In the genomic region with DNA sequence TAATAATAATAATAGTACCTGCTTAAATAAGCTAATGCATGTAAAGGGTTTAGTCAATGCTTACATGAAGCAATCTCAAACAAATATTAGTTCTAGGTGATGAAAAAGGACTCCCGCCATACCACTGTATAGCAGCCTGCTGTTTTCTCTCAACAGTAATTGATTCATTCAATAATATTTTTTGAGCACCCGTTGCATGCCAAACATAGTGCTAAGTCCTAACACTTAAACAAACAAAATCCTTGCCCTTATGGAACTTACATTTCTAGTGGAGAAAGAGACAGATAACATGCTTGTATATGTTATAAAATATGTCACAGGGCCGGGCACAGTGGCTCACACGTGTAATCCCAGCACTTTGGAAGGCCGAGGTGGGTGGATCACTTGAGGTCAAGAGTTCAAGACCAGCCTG, we compare ENCODE assay signal across 20 cellular contexts.
DNase-seq lines count a peak whose midpoint lies in the region; ATAC-seq, FAIRE-seq and TF ChIP-seq lines count a peak whose summit lies in the region.
"Had no signal": no experiment of that assay in that cellular context is flagged by ENCODE, and none has a peak within 500 bp of the region (broad histone marks: within the 10 kb centered on the region; RNA-seq: fewer than 3 reads in every experiment).

No MANE protein-coding gene starts in this region.

- H3K27ac ChIP-seq in endodermal cell (ENCODE audit: low read depth, low read length), result no peak overlapping the region
- no peak overlapping the region for H3K27ac ChIP-seq in small intestine (ENCODE audit: low read depth in 1 of 2, low read length in 1 of 2)
- H3K27ac ChIP-seq: BLaER1, C4-2B, GM23248 had no signal

- H3K36me3 ChIP-seq in endodermal cell (ENCODE audit: control insufficient read depth, insufficient read depth, low read length), result no peaks in the 10 kb centered on the region
- H3K36me3 ChIP-seq in small intestine (ENCODE audit: control insufficient read depth in 2 of 2, insufficient read depth in 2 of 2, low read length in 2 of 2), result no peaks in the 10 kb centered on the region
- no peaks in the 10 kb centered on the region for H3K36me3 ChIP-seq in BE2C
- H3K36me3 ChIP-seq: BLaER1 had no signal

- H3K27me3 Mint-ChIP-seq in endodermal cell (ENCODE audit: insufficient read depth), result no peaks in the 10 kb centered on the region
- H3K27me3 Mint-ChIP-seq in type B pancreatic cell, result no peaks in the 10 kb centered on the region
- H3K27me3 Mint-ChIP-seq: CD4-positive, CD25-positive, alpha-beta regulatory T cell had no signal

- H3K27ac Mint-ChIP-seq in endodermal cell, result no peak overlapping the region
- H3K27ac Mint-ChIP-seq in type B pancreatic cell, result peak overlapping the region; percentile 48
- H3K27ac Mint-ChIP-seq: CD4-positive, CD25-positive, alpha-beta regulatory T cell; CD8-positive, alpha-beta T cell had no signal

- H3K9ac ChIP-seq in endodermal cell (ENCODE audit: extremely low read depth, low read length, poor library complexity, severe bottlenecking), result no peak overlapping the region
- H3K9ac ChIP-seq: BLaER1, GM23248 had no signal

- H3K4me1 ChIP-seq in endodermal cell (ENCODE audit: control insufficient read depth, insufficient read depth, low read length), result peaks cover 17% of the 10 kb centered on the region
- no peaks in the 10 kb centered on the region for H3K4me1 ChIP-seq in small intestine (ENCODE audit: control insufficient read depth in 2 of 2, insufficient read depth in 1 of 2, low read depth in 1 of 2, low read length in 1 of 2)
- H3K4me1 ChIP-seq in BE2C, result peaks cover 4% of the 10 kb centered on the region

- WGBS in endodermal cell (ENCODE audit: insufficient coverage in 1 of 2, insufficient read length in 1 of 2), 2 experiments, result 93% methylated on average over 5 of the region's 5 CpGs; no CpG with 5 or more reads in 1 of the 2 experiments
- 20 to 50% (median 47%) methylated on average over 5 of the region's 5 CpGs for WGBS in small intestine, 3 donors

- H3K9me3 ChIP-seq in endodermal cell (ENCODE audit: control insufficient read depth, low read length), result no peaks in the 10 kb centered on the region
- no peaks in the 10 kb centered on the region for H3K9me3 ChIP-seq in small intestine (ENCODE audit: control insufficient read depth, low read depth)
- no peaks in the 10 kb centered on the region for H3K9me3 ChIP-seq in BE2C
- H3K9me3 ChIP-seq: BLaER1, Caco-2 had no signal

- H3K9me3 Mint-ChIP-seq in endodermal cell (no peaks in the 10 kb centered on the region), type B pancreatic cell (no peaks in the 10 kb centered on the region)
- H3K9me3 Mint-ChIP-seq: CD4-positive, CD25-positive, alpha-beta regulatory T cell had no signal

- H3K27me3 ChIP-seq in endodermal cell (ENCODE audit: control insufficient read depth, insufficient read depth, low read length, poor library complexity, severe bottlenecking), result no peaks in the 10 kb centered on the region
- H3K27me3 ChIP-seq in small intestine (ENCODE audit: control insufficient read depth in 2 of 2, insufficient read depth in 2 of 2, low read length in 2 of 2), result no peaks in the 10 kb centered on the region
- no peaks in the 10 kb centered on the region for H3K27me3 ChIP-seq in BE2C
- H3K27me3 ChIP-seq: BLaER1 had no signal

- H3K4me3 Mint-ChIP-seq in endodermal cell (no peak overlapping the region), type B pancreatic cell (no peak overlapping the region)
- H3K4me3 Mint-ChIP-seq: CD8-positive, alpha-beta T cell had no signal

- TF ChIP-seq CTCF in endodermal cell (conservative IDR thresholded peaks at IDR 0.05) (no peak), fibroblast of villous mesenchyme (IDR thresholded peaks at IDR 0.05; ENCODE audit: insufficient read depth, low read depth, low read length) (no peak), type B pancreatic cell (conservative IDR thresholded peaks at IDR 0.05) (no peak), BE2C (IDR thresholded peaks at IDR 0.05; ENCODE audit: low read depth, low read length) (no peak)

- DNase-seq in endodermal cell (peak; percentile 5), fibroblast of villous mesenchyme (ENCODE audit: low read depth) (peak; percentile 58), small intestine (peak; percentile 50), type B pancreatic cell (ENCODE audit: extremely low spot score, unreplicated experiment) (no peak), BE2C (no peak)
- DNase-seq: Caco-2; CD4-positive, CD25-positive, alpha-beta regulatory T cell; CD8-positive, alpha-beta T cell; DMS153; DND-41; GM23248; H7; HCEC 1CT had no signal

- peaks cover 30% of the 10 kb centered on the region for H3K4me1 Mint-ChIP-seq in endodermal cell
- H3K4me1 Mint-ChIP-seq in type B pancreatic cell (ENCODE audit: unreplicated experiment), result peaks cover 51% of the 10 kb centered on the region

- FAIRE-seq in small intestine (lab: Jason Lieb, UNC), result no peak
- FAIRE-seq: G401.6, GM12892, GM19239, H1 had no signal

- ATAC-seq in HG03378 (IDR thresholded peaks at IDR 0.05; ENCODE audit: unreplicated experiment), result no peak
- ATAC-seq: CD8-positive, alpha-beta T cell had no signal

- peaks cover 2% of the 10 kb centered on the region for H3K36me3 Mint-ChIP-seq in endodermal cell (ENCODE audit: low read depth)
- no peaks in the 10 kb centered on the region for H3K36me3 Mint-ChIP-seq in type B pancreatic cell
- H3K36me3 Mint-ChIP-seq: CD4-positive, CD25-positive, alpha-beta regulatory T cell; CD8-positive, alpha-beta T cell had no signal

- no peak overlapping the region for H3K4me3 ChIP-seq in endodermal cell (ENCODE audit: low read length)
- no peak overlapping the region for H3K4me3 ChIP-seq in fibroblast of villous mesenchyme (ENCODE audit: low read depth, low read length)
- H3K4me3 ChIP-seq in small intestine (ENCODE audit: low read depth in 1 of 2, low read length in 2 of 2), result no peak overlapping the region
- no peak overlapping the region for H3K4me3 ChIP-seq in BE2C (ENCODE audit: low read depth, low read length)
- H3K4me3 ChIP-seq: BLaER1, GM23248 had no signal

Comparison
In these comparisons a context has a peak if more than half of its experiments do, and no peak if none do; other contexts are left out.
1. DNase-seq: peak in endodermal cell (single experiment), fibroblast of villous mesenchyme (single experiment) and small intestine (single experiment); none in type B pancreatic cell (single experiment) and BE2C (single experiment).